1 cellular context compared by ENCODE assay signal in the genomic region with DNA sequence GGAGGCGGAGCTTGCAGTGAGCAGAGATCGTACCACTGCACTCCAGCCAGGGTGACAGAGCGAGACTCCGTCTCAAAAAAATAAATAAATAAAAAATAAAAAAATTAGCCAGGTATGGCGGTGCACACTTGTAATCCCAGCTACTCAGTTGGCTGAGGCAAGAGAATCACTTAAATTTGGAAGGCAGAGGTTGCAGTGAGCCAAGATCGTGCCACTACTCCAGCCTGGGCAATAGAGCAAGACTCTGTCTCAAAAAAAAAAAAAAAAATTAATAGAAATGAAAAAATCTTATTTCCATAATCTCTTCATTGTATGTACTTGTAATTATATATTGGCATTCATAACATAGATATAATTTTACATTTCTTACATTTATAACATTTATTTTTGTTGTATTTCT. TPM values are rescaled to one million over a fixed set of nuclear protein-coding genes. Genes with fewer than 3 reads are reported as not detected.
"Had no signal": no experiment of that assay in that cellular context is flagged by ENCODE, and none has a peak within 500 bp of the region (broad histone marks: within the 10 kb centered on the region; RNA-seq: fewer than 3 reads in every experiment).

No MANE protein-coding gene starts in this region.

RNA-seq across cellular contexts. Expression of a gene that starts 29.3 kb away (rescaled TPM):
- total RNA-seq: OCI-LY7 had no signal
